ENCODE assay signal across 10 cellular contexts in the genomic region with DNA sequence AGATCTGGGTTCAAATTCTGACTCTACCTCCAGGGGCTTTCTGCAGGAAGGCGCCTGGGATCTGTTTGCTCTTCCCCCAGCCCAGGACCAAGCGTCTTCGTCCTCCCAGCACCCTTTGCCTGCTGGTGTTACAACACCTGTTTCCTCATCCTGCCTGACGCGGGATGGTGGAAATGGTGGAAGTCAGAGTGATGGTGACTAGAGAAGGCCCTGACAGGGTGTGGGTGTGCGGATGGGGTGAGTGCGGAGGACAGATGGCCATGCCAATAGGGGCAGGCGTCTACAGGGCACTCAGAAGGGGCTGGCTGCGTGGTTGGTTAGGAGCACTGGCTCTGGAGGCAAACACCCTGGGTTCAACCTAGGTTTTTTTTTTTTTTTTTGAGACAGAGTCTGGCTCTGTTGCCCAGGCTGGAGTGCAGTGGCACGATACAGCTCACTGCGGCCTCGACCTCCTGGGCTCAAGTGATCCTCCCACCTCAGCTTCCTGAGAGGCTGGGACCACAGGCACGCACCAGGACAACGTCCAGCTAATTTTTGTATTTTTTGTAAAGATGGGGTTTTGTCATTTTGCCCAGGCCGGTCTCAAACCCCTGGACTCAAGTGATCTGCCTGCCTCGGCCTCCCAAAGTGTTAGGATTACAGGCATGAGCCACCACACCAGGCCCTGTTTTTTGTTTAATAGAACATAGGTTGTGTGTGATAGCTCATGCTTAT. TPM values are rescaled to one million over a fixed set of nuclear protein-coding genes. Genes with fewer than 3 reads are reported as not detected.
DNase-seq lines count a peak whose midpoint lies in the region; ATAC-seq and TF ChIP-seq lines count a peak whose summit lies in the region.
"Had no signal": no experiment of that assay in that cellular context is flagged by ENCODE, and none has a peak within 500 bp of the region (broad histone marks: within the 10 kb centered on the region; RNA-seq: fewer than 3 reads in every experiment).

No MANE protein-coding gene starts in this region.

- DNase-seq in activated CD8-positive, alpha-beta T cell treated with anti-CD3 and anti-CD28 coated beads, Interleukin-2, amount 10 ng/mL, durations not matched to agents 7 days and 5 days, result no peak
- DNase-seq in right cardiac atrium (peak in 2 of 3 donors; percentile 38 to 60), brain microvascular endothelial cell (no peak), DMS153 (lab: John Stamatoyannopoulos, UW) (no peak), activated gamma-delta T cell treated with Interleukin-2 at 50 U/mL for 16 hours (no peak)
- DNase-seq in stimulated activated naive B cell treated with anti-CD40 and anti-IgM and Interleukin-4, amounts not matched to agents 10 μg/mL and 1 μg/mL and 100 μg/mL, for 72 hours, result no peak
- DNase-seq: NCI-H226 had no signal

- in situ Hi-C loops in brain microvascular endothelial cell (cut with HindIII; ENCODE audit: low pct_ligation_motif_present, low sequenced_read_pairs), result no loop called here

- H3K4me1 Mint-ChIP-seq in activated CD8-positive, alpha-beta T cell treated with anti-CD3 and anti-CD28 coated beads, Interleukin-2, amount 10 ng/mL, durations not matched to agents 7 days and 5 days (ENCODE audit: low read depth), result peaks cover 54% of the 10 kb centered on the region
- peaks cover 38 to 53% of the 10 kb centered on the region in 2 donors for H3K4me1 Mint-ChIP-seq in stimulated activated naive B cell treated with anti-CD40 and anti-IgM and Interleukin-4, amounts not matched to agents 10 μg/mL and 1 μg/mL and 100 μg/mL, for 72 hours

- H3K9me3 Mint-ChIP-seq in activated CD8-positive, alpha-beta T cell treated with anti-CD3 and anti-CD28 coated beads, Interleukin-2, amount 10 ng/mL, durations not matched to agents 7 days and 5 days (ENCODE audit: insufficient read depth), result no peaks in the 10 kb centered on the region
- H3K9me3 Mint-ChIP-seq in stimulated activated naive B cell treated with anti-CD40 and anti-IgM and Interleukin-4, amounts not matched to agents 10 μg/mL and 1 μg/mL and 100 μg/mL, for 72 hours, result no peaks in the 10 kb centered on the region
- H3K9me3 Mint-ChIP-seq: activated naive CD4-positive, alpha-beta T cell treated with anti-CD3 and anti-CD28 coated beads, Interleukin-2, amount 50 U/mL, for 72 hours had no signal

- H3K36me3 ChIP-seq in HEK293 (ENCODE audit: control insufficient read depth in 2 of 2, insufficient read depth in 1 of 2, low read length in 2 of 2) (no peaks in the 10 kb centered on the region), brain microvascular endothelial cell (replicated peaks) (no peaks in the 10 kb centered on the region)

- no peak for TF ChIP-seq CTCF in HEK293 (tag by site-specific recombination; IDR thresholded peaks at IDR 0.05)
- no peak for TF ChIP-seq CTCF in brain microvascular endothelial cell (IDR thresholded peaks at IDR 0.05; ENCODE audit: low read depth, low read length, missing control alignments)

- peaks cover 28% of the 10 kb centered on the region for H3K36me3 Mint-ChIP-seq in activated CD8-positive, alpha-beta T cell treated with anti-CD3 and anti-CD28 coated beads, Interleukin-2, amount 10 ng/mL, durations not matched to agents 7 days and 5 days (ENCODE audit: low read depth)
- peaks cover 19 to 28% of the 10 kb centered on the region in 2 donors for H3K36me3 Mint-ChIP-seq in stimulated activated naive B cell treated with anti-CD40 and anti-IgM and Interleukin-4, amounts not matched to agents 10 μg/mL and 1 μg/mL and 100 μg/mL, for 72 hours

- no peaks in the 10 kb centered on the region for H3K27me3 Mint-ChIP-seq in activated CD8-positive, alpha-beta T cell treated with anti-CD3 and anti-CD28 coated beads, Interleukin-2, amount 10 ng/mL, durations not matched to agents 7 days and 5 days (ENCODE audit: low read depth)
- H3K27me3 Mint-ChIP-seq in stimulated activated naive B cell treated with anti-CD40 and anti-IgM and Interleukin-4, amounts not matched to agents 10 μg/mL and 1 μg/mL and 100 μg/mL, for 72 hours, result no peaks in the 10 kb centered on the region

- no peak overlapping the region for H3K4me3 ChIP-seq in HEK293 (ENCODE audit: low read depth, low read length)
- no peak overlapping the region for H3K4me3 ChIP-seq in right cardiac atrium (ENCODE audit: low read length)
- H3K4me3 ChIP-seq in brain microvascular endothelial cell (ENCODE audit: low read depth, low read length), result no peak overlapping the region

- intact Hi-C loops in right cardiac atrium (cut with DNase I), result no loop called here

- no peaks in the 10 kb centered on the region for H3K27me3 ChIP-seq in right cardiac atrium (ENCODE audit: control insufficient read depth, insufficient read depth)
- H3K27me3 ChIP-seq in brain microvascular endothelial cell (replicated peaks), result no peaks in the 10 kb centered on the region

- H3K4me1 ChIP-seq in HEK293 (ENCODE audit: control insufficient read depth, insufficient read depth, low read length), result peaks cover 3% of the 10 kb centered on the region; the same call in 1 of the 2 replicates
- H3K4me1 ChIP-seq in right cardiac atrium (ENCODE audit: control insufficient read depth, insufficient read depth, low read length), result peaks cover 4% of the 10 kb centered on the region

- WGBS in right cardiac atrium, result 71% methylated on average over 16 of the region's 16 CpGs

- POLR2A ChIA-PET in HEK293 (lab: Yijun Ruan, JAX), result no interaction called here
- POLR2A ChIA-PET in activated CD8-positive, alpha-beta T cell treated with anti-CD3 and anti-CD28 coated beads, Interleukin-2, amount 10 ng/mL, durations not matched to agents 7 days and 5 days (lab: Charles Lee), result no interaction called here

- CTCF ChIA-PET in HEK293 (lab: Yijun Ruan, JAX), result no interaction called here
- CTCF ChIA-PET in activated CD8-positive, alpha-beta T cell treated with anti-CD3 and anti-CD28 coated beads, Interleukin-2, amount 10 ng/mL, durations not matched to agents 7 days and 5 days (lab: Charles Lee), result interaction anchor here (0.7 kb wide), 1 partner anchor 61 kb away, joined by 4 read pairs; a partner anchor contains a TSS

- H3K27ac Mint-ChIP-seq in activated CD8-positive, alpha-beta T cell treated with anti-CD3 and anti-CD28 coated beads, Interleukin-2, amount 10 ng/mL, durations not matched to agents 7 days and 5 days, result peak overlapping the region; percentile 77
- peak overlapping the region; percentile 87 for H3K27ac Mint-ChIP-seq in stimulated activated naive B cell treated with anti-CD40 and anti-IgM and Interleukin-4, amounts not matched to agents 10 μg/mL and 1 μg/mL and 100 μg/mL, for 72 hours

- H3K27ac ChIP-seq in HEK293 (ENCODE audit: extremely low read depth, low read depth, low read length) (no peak overlapping the region), right cardiac atrium (ENCODE audit: low read length) (no peak overlapping the region), brain microvascular endothelial cell (no peak overlapping the region)

- H3K9me3 ChIP-seq in HEK293 (ENCODE audit: control insufficient read depth, insufficient read depth, low read depth, low read length) (no peaks in the 10 kb centered on the region), right cardiac atrium (ENCODE audit: control insufficient read depth, low read length) (no peaks in the 10 kb centered on the region)

- H3K4me3 Mint-ChIP-seq in activated CD8-positive, alpha-beta T cell treated with anti-CD3 and anti-CD28 coated beads, Interleukin-2, amount 10 ng/mL, durations not matched to agents 7 days and 5 days, result peak overlapping the region; percentile 90
- H3K4me3 Mint-ChIP-seq in stimulated activated naive B cell treated with anti-CD40 and anti-IgM and Interleukin-4, amounts not matched to agents 10 μg/mL and 1 μg/mL and 100 μg/mL, for 72 hours, result peak overlapping the region; percentile 93 to 95

- ATAC-seq in activated CD8-positive, alpha-beta T cell treated with anti-CD3 and anti-CD28 coated beads, Interleukin-2, amount 10 ng/mL, durations not matched to agents 7 days and 5 days, result no peak
- ATAC-seq in right cardiac atrium (peak in 1 of 2 donors; percentile 30), HG03025 (IDR thresholded peaks at IDR 0.05; ENCODE audit: low FRiP score, unreplicated experiment) (no peak)
- no peak for ATAC-seq in stimulated activated naive B cell treated with anti-CD40 and anti-IgM and Interleukin-4, amounts not matched to agents 10 μg/mL and 1 μg/mL and 100 μg/mL, for 72 hours (replicated peaks)

TF ChIP-seq in HEK293, 187 proteins besides CTCF, POLR2A, EP300 and RAD21:
- TF ChIP-seq IKZF3 (tag by site-specific recombination; IDR thresholded peaks at IDR 0.05), result no peak
- TF ChIP-seq, protein P1, sequence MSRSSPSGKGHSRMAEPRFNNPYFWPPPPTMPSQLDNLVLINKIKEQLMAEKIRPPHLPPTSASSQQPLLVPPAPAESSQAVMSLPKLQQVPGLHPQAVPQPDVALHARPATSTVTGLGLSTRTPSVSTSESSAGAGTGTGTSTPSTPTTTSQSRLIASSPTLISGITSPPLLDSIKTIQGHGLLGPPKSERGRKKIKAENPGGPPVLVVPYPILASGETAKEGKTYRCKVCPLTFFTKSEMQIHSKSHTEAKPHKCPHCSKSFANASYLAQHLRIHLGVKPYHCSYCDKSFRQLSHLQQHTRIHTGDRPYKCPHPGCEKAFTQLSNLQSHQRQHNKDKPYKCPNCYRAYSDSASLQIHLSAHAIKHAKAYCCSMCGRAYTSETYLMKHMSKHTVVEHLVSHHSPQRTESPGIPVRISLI (tag by site-specific recombination; IDR thresholded peaks at IDR 0.05), result peak; percentile 29; the same call in 1 of the 2 replicates
TF ChIP-seq in HEK293: peak in this region for 1.

RNA-seq across cellular contexts. Expression of a gene that starts 1.5 kb away (rescaled TPM):
- total RNA-seq in activated CD8-positive, alpha-beta T cell treated with anti-CD3 and anti-CD28 coated beads, Interleukin-2, amount 10 ng/mL, durations not matched to agents 7 days and 5 days, result 10 to 100 TPM; 35.9 to 39.9 TPM
- 10 to 100 TPM in 1 of 4 donors, 1 to 10 TPM in 3; 7.6 to 10.1 (median 9.3) TPM for total RNA-seq in right cardiac atrium
- polyA plus RNA-seq in right cardiac atrium, result 5.1 TPM

RNA-seq across cellular contexts. Expression of a gene that starts 40.5 kb away (rescaled TPM):
- total RNA-seq in activated CD8-positive, alpha-beta T cell treated with anti-CD3 and anti-CD28 coated beads, Interleukin-2, amount 10 ng/mL, durations not matched to agents 7 days and 5 days, result 10 to 100 TPM; 79.0 to 81.0 TPM
- 10 to 100 TPM; 26.8 to 38.3 (median 32.2) TPM for total RNA-seq in right cardiac atrium
- 32.4 TPM for polyA plus RNA-seq in right cardiac atrium

RNA-seq across cellular contexts. Expression of a gene that starts 43.2 kb away (rescaled TPM):
- 10 to 100 TPM; 61.4 to 66.6 TPM for total RNA-seq in activated CD8-positive, alpha-beta T cell treated with anti-CD3 and anti-CD28 coated beads, Interleukin-2, amount 10 ng/mL, durations not matched to agents 7 days and 5 days
- 10 to 100 TPM; 24.2 to 26.8 (median 24.7) TPM for total RNA-seq in right cardiac atrium
- 18.7 TPM for polyA plus RNA-seq in right cardiac atrium

Comparison
In these comparisons a context has a peak if more than half of its experiments do, and no peak if none do; other contexts are left out.
1. DNase-seq: peak in right cardiac atrium (2 of 3); none in activated CD8-positive, alpha-beta T cell treated with anti-CD3 and anti-CD28 coated beads, Interleukin-2, amount 10 ng/mL, durations not matched to agents 7 days and 5 days (single experiment), stimulated activated naive B cell treated with anti-CD40 and anti-IgM and Interleukin-4, amounts not matched to agents 10 μg/mL and 1 μg/mL and 100 μg/mL, for 72 hours (single experiment), brain microvascular endothelial cell (single experiment), DMS153 (single experiment) and activated gamma-delta T cell treated with Interleukin-2 at 50 U/mL for 16 hours (single experiment).